ENCODE assay signal across 26 cellular contexts in the genomic region with DNA sequence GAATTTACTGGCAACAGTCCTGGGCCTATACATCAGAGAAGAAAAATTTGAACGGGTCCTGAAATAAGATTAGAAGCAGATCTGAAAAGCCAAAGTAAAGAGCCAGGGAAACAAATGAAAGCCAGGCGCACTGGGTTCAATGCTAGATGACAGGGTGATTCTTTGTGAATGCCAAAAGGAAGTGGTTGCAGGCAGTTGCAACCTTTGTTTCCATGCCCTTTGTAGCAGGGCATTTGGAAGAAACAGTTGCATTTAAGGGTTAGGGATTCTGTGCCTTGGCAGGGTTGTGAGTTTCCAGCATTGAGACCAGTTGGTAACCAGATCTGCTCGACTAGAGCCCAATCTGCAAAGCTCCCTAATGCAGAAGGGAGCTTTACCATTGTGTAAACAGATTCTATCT. TPM values are rescaled to one million over a fixed set of nuclear protein-coding genes. Genes with fewer than 3 reads are reported as not detected.
"Had no signal": no experiment of that assay in that cellular context is flagged by ENCODE, and none has a peak within 500 bp of the region (broad histone marks: within the 10 kb centered on the region; RNA-seq: fewer than 3 reads in every experiment).

No MANE protein-coding gene starts in this region.

- H3K27ac Mint-ChIP-seq: activated naive CD8-positive, alpha-beta T cell treated with anti-CD3 and anti-CD28 coated beads for 36 hours; endodermal cell; naive B cell; progenitor cell of endocrine pancreas; WTC11 had no signal

- H3K36me3 ChIP-seq: esophagus squamous epithelium, lower lobe of right lung, sigmoid colon, thyroid gland, upper lobe of right lung had no signal

- H3K9me3 Mint-ChIP-seq: activated naive CD8-positive, alpha-beta T cell treated with anti-CD3 and anti-CD28 coated beads for 36 hours; activated T-cell treated with anti-CD3 and anti-CD28 coated beads, Interleukin-2, amount 50 U/mL, for 4 hours had no signal

- H3K4me1 Mint-ChIP-seq: naive B cell, WTC11 had no signal

- FAIRE-seq: bronchial epithelial cell, keratinocyte had no signal

- H3K4me3 Mint-ChIP-seq: activated naive CD8-positive, alpha-beta T cell treated with anti-CD3 and anti-CD28 coated beads for 36 hours; activated T-cell treated with anti-CD3 and anti-CD28 coated beads, Interleukin-2, amount 50 U/mL, for 4 hours; endodermal cell; naive B cell; WTC11 had no signal

- H3K4me1 ChIP-seq: esophagus squamous epithelium, foreskin keratinocyte, lower lobe of right lung, sigmoid colon, thyroid gland, upper lobe of right lung had no signal

- H3K36me3 Mint-ChIP-seq: activated naive CD8-positive, alpha-beta T cell treated with anti-CD3 and anti-CD28 coated beads for 36 hours; naive B cell had no signal

- H3K27ac ChIP-seq: coronary artery, esophagus squamous epithelium, foreskin keratinocyte, lower lobe of right lung, sigmoid colon, thyroid gland, upper lobe of right lung had no signal

- H3K27me3 ChIP-seq: thyroid gland, upper lobe of right lung had no signal

- ATAC-seq: activated T-cell treated with anti-CD3 and anti-CD28 coated beads, Interleukin-2, amount 50 U/mL, for 4 hours; foreskin keratinocyte; left colon; lower lobe of right lung; stimulated activated naive CD8-positive, alpha-beta T cell treated with anti-CD3 and anti-CD28 coated beads, Interleukin-15, Interleukin-2, amounts not matched to agents 100 U/mL and 50 U/mL, for 24 hours; WTC11 had no signal

- DNase-seq: activated CD8-positive, alpha-beta memory T cell treated with anti-CD3 and anti-CD28 coated beads, Interleukin-2, amount 50 U/mL, for 48 hours; activated naive CD4-positive, alpha-beta T cell treated with Interleukin-2 at 50 U/mL for 16 hours; activated naive CD8-positive, alpha-beta T cell treated with anti-CD3 and anti-CD28 coated beads for 36 hours; activated T-cell treated with anti-CD3 and anti-CD28 coated beads, Interleukin-2, amount 50 U/mL, for 4 hours; cerebellar nuclear complex; endodermal cell; esophagus squamous epithelium; foreskin keratinocyte; left colon; lower lobe of right lung; naive B cell; retina; sigmoid colon; stimulated activated CD4-positive, alpha-beta T cell treated with anti-CD3 and anti-CD28 coated beads, Interleukin-4, amount 100 ng/mL, for 4 hours; stimulated activated naive CD8-positive, alpha-beta T cell treated with anti-CD3 and anti-CD28 coated beads, Interleukin-15, Interleukin-2, amounts not matched to agents 100 U/mL and 50 U/mL, for 24 hours; T-helper 9 cell; thyroid gland; upper lobe of right lung had no signal

- H3K4me3 ChIP-seq: coronary artery, esophagus squamous epithelium, lower lobe of right lung, sigmoid colon, thyroid gland, upper lobe of right lung had no signal

- H3K9me3 ChIP-seq: esophagus squamous epithelium, lower lobe of right lung, sigmoid colon, thyroid gland, upper lobe of right lung had no signal

RNA-seq across cellular contexts. Expression of gene BCL2A1, which starts 37.8 kb away (rescaled TPM):
- total RNA-seq: endodermal cell, foreskin keratinocyte, glomerular endothelial cell, osteocyte, progenitor cell of endocrine pancreas had no signal
- polyA plus RNA-seq: foreskin keratinocyte, neural cell had no signal
